6 cellular contexts compared by ENCODE assay signal in the genomic region with DNA sequence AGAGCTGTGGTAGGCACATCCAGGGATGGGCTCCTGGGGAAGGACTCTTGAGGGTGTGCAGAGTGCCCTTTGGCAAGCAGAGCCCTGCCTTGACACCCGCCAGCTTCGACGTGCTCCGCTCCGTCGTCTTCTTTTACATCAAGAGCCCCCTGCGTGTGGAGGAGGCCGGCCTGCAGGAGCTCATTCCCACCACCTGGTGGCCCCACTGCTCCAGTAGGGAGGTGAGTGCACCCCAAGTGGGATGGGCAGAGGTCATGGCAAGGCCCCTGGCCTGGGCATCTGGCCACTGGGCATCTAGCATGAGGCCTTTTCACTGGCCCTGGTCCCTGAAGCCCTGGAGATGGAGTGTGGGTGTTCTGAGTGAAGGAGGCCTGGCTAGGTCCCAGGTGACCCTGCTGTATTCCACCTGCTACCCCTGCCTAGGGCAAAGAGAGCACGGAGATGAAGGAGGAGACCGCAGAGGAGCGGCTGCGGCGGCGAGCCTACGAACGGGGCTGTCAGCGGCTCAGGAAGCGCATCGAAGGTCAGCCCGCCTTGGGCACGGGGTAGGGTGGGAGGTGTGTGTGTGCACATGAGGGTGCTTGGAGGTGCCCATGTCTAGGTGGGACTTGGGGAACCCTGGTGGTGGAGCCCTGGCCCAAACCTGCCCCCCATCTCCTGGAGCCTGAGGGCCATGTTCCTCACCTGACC. TPM values are rescaled to one million over a fixed set of nuclear protein-coding genes. Genes with fewer than 3 reads are reported as not detected.
A peak's percentile ranks its signal among the peaks of the same experiment; 100 is the strongest.
DNase-seq lines count a peak whose midpoint lies in the region; TF ChIP-seq lines count a peak whose summit lies in the region.
"Had no signal": no experiment of that assay in that cellular context is flagged by ENCODE, and none has a peak within 500 bp of the region (broad histone marks: within the 10 kb centered on the region; RNA-seq: fewer than 3 reads in every experiment).

No MANE protein-coding gene starts in this region.

- H3K9me3 ChIP-seq in adipocyte (ENCODE audit: control insufficient read depth, low read length): no peaks in the 10 kb centered on the region
- H3K9me3 ChIP-seq in neuronal stem cell (replicated peaks in 1 of 2; ENCODE audit: control insufficient read depth in 2 of 2, insufficient read depth in 1 of 2, low read depth in 1 of 2, low read length in 2 of 2): peaks cover 0 to 2% of the 10 kb centered on the region in 2 donors
- H3K9me3 ChIP-seq: SJCRH30 had no signal

- no peak overlapping the region for H3K9ac ChIP-seq in adipocyte (ENCODE audit: low read length)
- no peak overlapping the region for H3K9ac ChIP-seq in neuronal stem cell (ENCODE audit: low read depth, low read length, poor library complexity)

- no peak overlapping the region for H4K91ac ChIP-seq in neuronal stem cell (ENCODE audit: low read depth, low read length, poor library complexity)

- H3K4ac ChIP-seq in neuronal stem cell (ENCODE audit: low read length): no peak overlapping the region

- H2BK15ac ChIP-seq in neuronal stem cell (ENCODE audit: low read length): no peak overlapping the region

- H3K4me3 ChIP-seq in adipocyte (ENCODE audit: low read length): no peak overlapping the region
- peak overlapping the region in 1 of 2 donors; percentile 61 for H3K4me3 ChIP-seq in neuronal stem cell (ENCODE audit: low read length in 2 of 2)
- H3K4me3 ChIP-seq: SJCRH30 had no signal

- H3K36me3 ChIP-seq in adipocyte (ENCODE audit: control insufficient read depth, insufficient read depth, low read length, severe bottlenecking) (peaks cover 50% of the 10 kb centered on the region), neuronal stem cell (replicated peaks in 1 of 2; ENCODE audit: control insufficient read depth in 2 of 2, insufficient read depth in 2 of 2, low read length in 2 of 2) (peaks cover 17 to 48% of the 10 kb centered on the region in 2 donors)
- H3K36me3 ChIP-seq: SJCRH30 had no signal

- DNase-seq in GM13977 (ENCODE audit: low spot score) (no peak), adipocyte (ENCODE audit: low read depth) (peak; percentile 45), neuronal stem cell (ENCODE audit: low spot score) (no peak), NCI-H1436 treated with DMSO at 0.1 percent for 48 hours (lab: John Stamatoyannopoulos, UW) (no peak), activated gamma-delta T cell (lab: John Stamatoyannopoulos, UW) (no peak)

- H2AFZ ChIP-seq in neuronal stem cell (ENCODE audit: low read length): no peak overlapping the region

- H3K14ac ChIP-seq in neuronal stem cell (ENCODE audit: low read length): no peak overlapping the region

- no peak overlapping the region for H2BK120ac ChIP-seq in neuronal stem cell (ENCODE audit: low read depth, low read length)

- H3K18ac ChIP-seq in neuronal stem cell (ENCODE audit: low read length): peak overlapping the region; percentile 31

- no peak overlapping the region for H2AK5ac ChIP-seq in neuronal stem cell (ENCODE audit: low read depth, low read length)

- TF ChIP-seq CTCF in GM13977 (IDR thresholded peaks at IDR 0.05; ENCODE audit: extremely low read depth, insufficient read depth, missing control alignments): peak; percentile 42

- H3K79me1 ChIP-seq in neuronal stem cell (ENCODE audit: low read depth, low read length): peaks cover 2% of the 10 kb centered on the region

- no CpG with 5 or more reads among the region's 21 CpGs for WGBS in neuronal stem cell (ENCODE audit: extremely low coverage in 2 of 2, insufficient read length in 2 of 2, insufficient replicate concordance in 1 of 2), 2 donors

- no peak overlapping the region for H4K8ac ChIP-seq in neuronal stem cell (ENCODE audit: low read depth, low read length)

- in situ Hi-C loops in GM13977 (cut with MboI; ENCODE audit: low pct_unique_long_range_greater_than_20kb, low sequenced_read_pairs, unreplicated experiment): no loop called here

- peak overlapping the region; percentile 32 for H2BK5ac ChIP-seq in neuronal stem cell (ENCODE audit: low read length)

- H3K27me3 ChIP-seq in adipocyte (replicated peaks; ENCODE audit: control insufficient read depth, insufficient read depth, low read length) (no peaks in the 10 kb centered on the region), neuronal stem cell (ENCODE audit: control insufficient read depth in 3 of 3, insufficient read depth in 3 of 3, low read depth in 1 of 3, low read length in 3 of 3) (no peaks in the 10 kb centered on the region)
- H3K27me3 ChIP-seq: SJCRH30 had no signal

- peaks cover 5% of the 10 kb centered on the region for H3K4me1 ChIP-seq in adipocyte (ENCODE audit: control insufficient read depth, insufficient read depth, low read length)
- H3K4me1 ChIP-seq in neuronal stem cell (ENCODE audit: control insufficient read depth in 2 of 2, insufficient read depth in 1 of 2, low read depth in 1 of 2, low read length in 2 of 2): peaks cover 0 to 2% of the 10 kb centered on the region in 2 donors
- H3K4me1 ChIP-seq: SJCRH30 had no signal

- peak overlapping the region; percentile 14 for H3K27ac ChIP-seq in neuronal stem cell (replicated peaks; ENCODE audit: low read length)
- H3K27ac ChIP-seq: SJCRH30 had no signal

- no peak overlapping the region for H3K4me2 ChIP-seq in neuronal stem cell (ENCODE audit: insufficient read depth, low read length, poor library complexity, severe bottlenecking)

- no peak overlapping the region for H2BK12ac ChIP-seq in neuronal stem cell (ENCODE audit: low read length)

- no peak overlapping the region for H3K23ac ChIP-seq in neuronal stem cell (ENCODE audit: low read depth, low read length, poor library complexity)

RNA-seq across cellular contexts. Expression of a gene that starts 12.2 kb away (rescaled TPM):
- 21.9 TPM for polyA plus RNA-seq in neuronal stem cell (2013, experiment 1 of 2)
- 20.9 TPM for polyA plus RNA-seq in neuronal stem cell (2013, experiment 2 of 2)

RNA-seq across cellular contexts. Expression of a gene that starts 12.3 kb away (rescaled TPM):
- polyA plus RNA-seq in neuronal stem cell (2013, experiment 1 of 2): 10.4 TPM
- polyA plus RNA-seq in neuronal stem cell (2013, experiment 2 of 2): 11.3 TPM

RNA-seq across cellular contexts. Expression of a gene that starts 18.0 kb away (rescaled TPM):
- 1.0 TPM for polyA plus RNA-seq in neuronal stem cell (2013, experiment 1 of 2)
- 0.93 TPM for polyA plus RNA-seq in neuronal stem cell (2013, experiment 2 of 2)

RNA-seq across cellular contexts. Expression of a gene that starts 22.2 kb away (rescaled TPM):
- 7.4 TPM for polyA plus RNA-seq in neuronal stem cell (2013, experiment 1 of 2)
- polyA plus RNA-seq in neuronal stem cell (2013, experiment 2 of 2): 7.4 TPM

RNA-seq across cellular contexts. Expression of a gene that starts 27.4 kb away (rescaled TPM):
- 50.1 TPM for polyA plus RNA-seq in neuronal stem cell (2013, experiment 1 of 2)
- 46.8 TPM for polyA plus RNA-seq in neuronal stem cell (2013, experiment 2 of 2)
